20 cellular contexts compared by ENCODE assay signal in the genomic region with DNA sequence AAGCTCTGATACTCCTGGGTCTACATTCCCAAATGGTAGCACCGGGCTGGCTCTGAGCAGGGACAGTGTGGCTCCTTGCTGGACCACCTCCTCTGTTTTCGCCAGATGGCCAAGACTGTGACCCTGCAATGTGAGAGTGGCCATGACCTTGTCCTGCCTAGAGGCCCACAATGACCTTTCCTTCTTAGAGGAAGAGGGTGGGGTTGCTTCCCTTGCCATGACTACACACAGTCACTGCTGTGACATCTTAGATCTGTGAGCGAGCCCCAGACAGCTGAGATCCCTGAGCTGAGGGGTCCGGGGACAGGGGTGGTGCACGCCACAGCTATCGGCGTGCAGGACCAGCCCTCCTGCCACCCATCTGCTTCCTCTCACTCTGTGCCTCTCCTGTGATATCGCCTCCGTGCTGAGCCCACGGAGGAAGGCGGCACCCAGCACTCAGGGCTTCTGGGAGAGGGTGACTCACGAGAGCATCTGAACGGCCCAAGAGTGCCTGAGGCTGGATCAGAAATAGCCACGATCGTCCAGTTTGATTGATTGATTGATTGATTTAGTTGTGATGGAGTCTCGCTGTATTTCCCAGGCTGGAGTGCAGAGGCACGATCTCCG. TPM values are rescaled to one million over a fixed set of nuclear protein-coding genes. Genes with fewer than 3 reads are reported as not detected.
A peak's percentile ranks its signal among the peaks of the same experiment; 100 is the strongest.
DNase-seq lines count a peak whose midpoint lies in the region; ATAC-seq and TF ChIP-seq lines count a peak whose summit lies in the region.
"Had no signal": no experiment of that assay in that cellular context is flagged by ENCODE, and none has a peak within 500 bp of the region (broad histone marks: within the 10 kb centered on the region; RNA-seq: fewer than 3 reads in every experiment).

No MANE protein-coding gene starts in this region.

- DNase-seq in HCT116 (ENCODE audit: low read depth, low spot score) (no peak), lower lobe of right lung (no peak), vagina (ENCODE audit: extremely low spot score in 2 of 2) (no peak), islet precursor cell (no peak), GOT3 (lab: John Stamatoyannopoulos, UW) (no peak)
- DNase-seq: activated CD4-positive, alpha-beta memory T cell treated with anti-CD3 and anti-CD28 coated beads for 36 hours; activated gamma-delta T cell; cortex of kidney; heart left ventricle; left colon; MG63; NCI-H1436; NCI-H510A treated with DMSO at 0.1 percent for 48 hours; NK-92 treated with Interleukin-12 subunit alpha and Interleukin-12 subunit beta, amount 100 ng/mL, for 24 hours; substantia nigra; T-helper 2 cell had no signal

- H3K27ac ChIP-seq in HCT116 (ENCODE audit: low read depth, low read length) (no peak overlapping the region), angular gyrus (ENCODE audit: low read depth, low read length) (peak overlapping the region; percentile 20), lower lobe of right lung (peak overlapping the region; percentile 20), vagina (peak overlapping the region; percentile 11)

- H3K36me3 ChIP-seq in HCT116 (ENCODE audit: control insufficient read depth in 1 of 2, insufficient read depth in 2 of 2, low read length in 2 of 2) (no peaks in the 10 kb centered on the region), lower lobe of right lung (peaks cover 30% of the 10 kb centered on the region), vagina (peaks cover 0 to 13% of the 10 kb centered on the region in 2 donors)
- H3K36me3 ChIP-seq: MG63 had no signal

- TF ChIP-seq RAD21 in HCT116 (IDR thresholded peaks at IDR 0.05; ENCODE audit: low read depth): no peak

- H3K9ac ChIP-seq in HCT116 (ENCODE audit: low read length): no peak overlapping the region

- CTCF ChIA-PET in HCT116 (lab: Charles Lee): no interaction called here

- H3K4me1 ChIP-seq in HCT116 (ENCODE audit: control insufficient read depth in 1 of 2, insufficient read depth in 2 of 2, low read length in 2 of 2): peaks cover 0 to 11% of the 10 kb centered on the region in 2 experiments; a peak in 2 of 4 replicates
- peaks cover 24% of the 10 kb centered on the region for H3K4me1 ChIP-seq in lower lobe of right lung
- H3K4me1 ChIP-seq in vagina: peaks cover 10% of the 10 kb centered on the region

- RAD21 ChIA-PET in HCT116 (lab: Charles Lee; ENCODE audit: low non-redundant PET in 1 of 2, low total read pairs in 2 of 2, uncharacterized antibody in 2 of 2, unreplicated experiment in 2 of 2): no interaction called here

- peak; percentile 74 for ATAC-seq in HCT116
- ATAC-seq in lower lobe of right lung: peak; percentile 52 to 57
- ATAC-seq in GM18502 (IDR thresholded peaks at IDR 0.05; ENCODE audit: poor library complexity, unreplicated experiment): no peak
- ATAC-seq: left colon had no signal

- no peak for TF ChIP-seq POLR2A in HCT116 (IDR thresholded peaks at IDR 0.05; ENCODE audit: borderline replicate concordance, extremely low read depth, insufficient read depth, insufficient read length)
- TF ChIP-seq POLR2A in vagina (IDR thresholded peaks at IDR 0.05): no peak

- H3K79me2 ChIP-seq in HCT116 (ENCODE audit: insufficient read depth, low read length): no peaks in the 10 kb centered on the region

- H3K9me2 ChIP-seq in HCT116 (ENCODE audit: insufficient read depth): no peaks in the 10 kb centered on the region

- no peaks in the 10 kb centered on the region for H4K20me1 ChIP-seq in HCT116 (ENCODE audit: insufficient read depth)

- peak overlapping the region; percentile 41 for H3K4me2 ChIP-seq in HCT116 (ENCODE audit: low read length)

- intact Hi-C loops in HCT116 (cut with micrococcal nuclease): no loop called here
- intact Hi-C loops in lower lobe of right lung (cut with DNase I): no loop called here
- intact Hi-C loops in vagina (cut with DNase I): no loop called here

- no peaks in the 10 kb centered on the region for H3K27me3 ChIP-seq in HCT116 (ENCODE audit: insufficient read depth, low read length)
- no peaks in the 10 kb centered on the region for H3K27me3 ChIP-seq in lower lobe of right lung (ENCODE audit: low read depth)
- H3K27me3 ChIP-seq in vagina: no peaks in the 10 kb centered on the region
- H3K27me3 ChIP-seq: heart left ventricle, MG63 had no signal

- H3K9me3 ChIP-seq in HCT116 (ENCODE audit: control insufficient read depth in 1 of 2, insufficient read depth in 1 of 2, low read depth in 1 of 2, low read length in 2 of 2): no peaks in the 10 kb centered on the region
- H3K9me3 ChIP-seq in lower lobe of right lung: no peaks in the 10 kb centered on the region
- no peaks in the 10 kb centered on the region for H3K9me3 ChIP-seq in vagina
- H3K9me3 ChIP-seq: heart left ventricle, MG63 had no signal

- TF ChIP-seq CTCF in HCT116 (IDR thresholded peaks at IDR 0.05 in 2 of 3, conservative IDR thresholded peaks at IDR 0.05 in 1 of 3; ENCODE audit: borderline replicate concordance in 1 of 3, insufficient read depth in 1 of 3, low read depth in 2 of 3, low read length in 2 of 3) (no peak), lower lobe of right lung (IDR thresholded peaks at IDR 0.05) (no peak), vagina (IDR thresholded peaks at IDR 0.05) (no peak)

- H2AFZ ChIP-seq in HCT116 (ENCODE audit: low read depth, low read length, poor library complexity, severe bottlenecking): no peak overlapping the region

- H3K4me3 ChIP-seq in HCT116 (replicated peaks in 1 of 2; ENCODE audit: low read depth in 1 of 2, low read length in 2 of 2) (no peak overlapping the region), lower lobe of right lung (no peak overlapping the region), vagina (no peak overlapping the region)
- H3K4me3 ChIP-seq: heart left ventricle, MG63 had no signal

- BruUV-seq in HCT116 (replicated peaks; lab: Mats Ljungman, UMichigan): no TSS peak

- POLR2A ChIA-PET in HCT116 (lab: Charles Lee): no interaction called here

TF ChIP-seq in HCT116, 20 proteins besides CTCF, POLR2A, EP300 and RAD21:
- TF ChIP-seq CBX3 (IDR thresholded peaks at IDR 0.05; ENCODE audit: low read depth): no peak

RNA-seq across cellular contexts. Expression of a gene that starts 35.2 kb away (rescaled TPM):
- 6.6 TPM for total RNA-seq in HCT116 (2021; ENCODE audit: unreplicated experiment)
- polyA plus RNA-seq in HCT116 (2012): 4.4 and 4.9 TPM in 2 replicates
- total RNA-seq in lower lobe of right lung: 31.1 TPM
- 26.8 TPM for total RNA-seq in vagina

RNA-seq across cellular contexts. Expression of a gene that starts 49.4 kb away (rescaled TPM):
- total RNA-seq in HCT116 (2021; ENCODE audit: unreplicated experiment): 0.27 TPM
- 0.20 and 0.21 TPM in 2 replicates for polyA plus RNA-seq in HCT116 (2012)
- total RNA-seq in lower lobe of right lung: 12.8 TPM
- total RNA-seq in vagina: not detected
- total RNA-seq: activated CD4-positive, alpha-beta memory T cell treated with anti-CD3 and anti-CD28 coated beads for 36 hours; heart left ventricle; left colon; mesothelial cell of epicardium; natural killer cell treated with Interleukin-12 subunit alpha and Interleukin-12 subunit beta and Interleukin-15 and Interleukin-18, amount 100 ng/mL, for 72 hours had no signal
- polyA plus RNA-seq: heart left ventricle had no signal

RNA-seq across cellular contexts. Expression of a gene that starts 51.5 kb away (rescaled TPM):
- total RNA-seq in HCT116 (2021; ENCODE audit: unreplicated experiment): 39.9 TPM
- 24.0 and 24.9 TPM in 2 replicates for polyA plus RNA-seq in HCT116 (2012)
- 77.9 TPM for total RNA-seq in lower lobe of right lung
- total RNA-seq in vagina: 37.3 TPM

Comparison
In these comparisons a context has a peak if more than half of its experiments do, and no peak if none do; other contexts are left out.
1. RNA of a gene that starts 49.4 kb away (total RNA-seq): 12.8 TPM in lower lobe of right lung (single experiment); 0.27 TPM in HCT116 (single experiment) and not detected in vagina (single experiment); every median in the first group is over 10 times any median in the second.